ENCODE assay signal across 2 cellular contexts in genomic region chr14:89411976-89412375, GRCh38.
TF ChIP-seq lines count a peak whose summit lies in the region.

No MANE protein-coding gene starts in this region.

TF ChIP-seq in GM23338, 12 proteins besides CTCF, POLR2A, EP300 and RAD21 (continued from another document):
- no peak for TF ChIP-seq EZH2 (IDR thresholded peaks at IDR 0.05; ENCODE audit: low read depth, unreplicated experiment)
- TF ChIP-seq ZNF462 (CRISPR knock-in tag; IDR thresholded peaks at IDR 0.05) = no peak

TF ChIP-seq in WTC11, 78 proteins besides CTCF, POLR2A, EP300 and RAD21 (continued from another document):
- TF ChIP-seq STAT6 (CRISPR knock-in tag; conservative IDR thresholded peaks at IDR 0.05; ENCODE audit: low read depth) (no peak), MYBL2 (CRISPR knock-in tag; IDR thresholded peaks at IDR 0.05) (no peak), RELA (CRISPR knock-in tag; IDR thresholded peaks at IDR 0.05; ENCODE audit: borderline replicate concordance) (no peak), FOXK1 (CRISPR knock-in tag; IDR thresholded peaks at IDR 0.05) (no peak), CREM (CRISPR knock-in tag; IDR thresholded peaks at IDR 0.05) (no peak), FOXJ3 (CRISPR knock-in tag; IDR thresholded peaks at IDR 0.05; ENCODE audit: borderline replicate concordance) (no peak), PRRX2 (CRISPR knock-in tag; IDR thresholded peaks at IDR 0.05) (no peak), NR3C1 (CRISPR knock-in tag; conservative IDR thresholded peaks at IDR 0.05; ENCODE audit: low read depth) (no peak), ARID4B (CRISPR knock-in tag; IDR thresholded peaks at IDR 0.05; ENCODE audit: borderline replicate concordance) (no peak)
- TF ChIP-seq, protein P1, sequence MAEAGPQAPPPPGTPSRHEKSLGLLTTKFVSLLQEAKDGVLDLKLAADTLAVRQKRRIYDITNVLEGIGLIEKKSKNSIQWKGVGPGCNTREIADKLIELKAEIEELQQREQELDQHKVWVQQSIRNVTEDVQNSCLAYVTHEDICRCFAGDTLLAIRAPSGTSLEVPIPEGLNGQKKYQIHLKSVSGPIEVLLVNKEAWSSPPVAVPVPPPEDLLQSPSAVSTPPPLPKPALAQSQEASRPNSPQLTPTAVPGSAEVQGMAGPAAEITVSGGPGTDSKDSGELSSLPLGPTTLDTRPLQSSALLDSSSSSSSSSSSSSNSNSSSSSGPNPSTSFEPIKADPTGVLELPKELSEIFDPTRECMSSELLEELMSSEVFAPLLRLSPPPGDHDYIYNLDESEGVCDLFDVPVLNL (CRISPR knock-in tag; IDR thresholded peaks at IDR 0.05; ENCODE audit: borderline replicate concordance, low read depth) = no peak
- TF ChIP-seq, protein P2, sequence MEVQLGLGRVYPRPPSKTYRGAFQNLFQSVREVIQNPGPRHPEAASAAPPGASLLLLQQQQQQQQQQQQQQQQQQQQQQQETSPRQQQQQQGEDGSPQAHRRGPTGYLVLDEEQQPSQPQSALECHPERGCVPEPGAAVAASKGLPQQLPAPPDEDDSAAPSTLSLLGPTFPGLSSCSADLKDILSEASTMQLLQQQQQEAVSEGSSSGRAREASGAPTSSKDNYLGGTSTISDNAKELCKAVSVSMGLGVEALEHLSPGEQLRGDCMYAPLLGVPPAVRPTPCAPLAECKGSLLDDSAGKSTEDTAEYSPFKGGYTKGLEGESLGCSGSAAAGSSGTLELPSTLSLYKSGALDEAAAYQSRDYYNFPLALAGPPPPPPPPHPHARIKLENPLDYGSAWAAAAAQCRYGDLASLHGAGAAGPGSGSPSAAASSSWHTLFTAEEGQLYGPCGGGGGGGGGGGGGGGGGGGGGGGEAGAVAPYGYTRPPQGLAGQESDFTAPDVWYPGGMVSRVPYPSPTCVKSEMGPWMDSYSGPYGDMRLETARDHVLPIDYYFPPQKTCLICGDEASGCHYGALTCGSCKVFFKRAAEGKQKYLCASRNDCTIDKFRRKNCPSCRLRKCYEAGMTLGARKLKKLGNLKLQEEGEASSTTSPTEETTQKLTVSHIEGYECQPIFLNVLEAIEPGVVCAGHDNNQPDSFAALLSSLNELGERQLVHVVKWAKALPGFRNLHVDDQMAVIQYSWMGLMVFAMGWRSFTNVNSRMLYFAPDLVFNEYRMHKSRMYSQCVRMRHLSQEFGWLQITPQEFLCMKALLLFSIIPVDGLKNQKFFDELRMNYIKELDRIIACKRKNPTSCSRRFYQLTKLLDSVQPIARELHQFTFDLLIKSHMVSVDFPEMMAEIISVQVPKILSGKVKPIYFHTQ (CRISPR knock-in tag; IDR thresholded peaks at IDR 0.05) = no peak
- TF ChIP-seq, protein P3, sequence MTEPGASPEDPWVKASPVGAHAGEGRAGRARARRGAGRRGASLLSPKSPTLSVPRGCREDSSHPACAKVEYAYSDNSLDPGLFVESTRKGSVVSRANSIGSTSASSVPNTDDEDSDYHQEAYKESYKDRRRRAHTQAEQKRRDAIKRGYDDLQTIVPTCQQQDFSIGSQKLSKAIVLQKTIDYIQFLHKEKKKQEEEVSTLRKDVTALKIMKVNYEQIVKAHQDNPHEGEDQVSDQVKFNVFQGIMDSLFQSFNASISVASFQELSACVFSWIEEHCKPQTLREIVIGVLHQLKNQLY (CRISPR knock-in tag; IDR thresholded peaks at IDR 0.05) = no peak
- TF ChIP-seq, protein P4, sequence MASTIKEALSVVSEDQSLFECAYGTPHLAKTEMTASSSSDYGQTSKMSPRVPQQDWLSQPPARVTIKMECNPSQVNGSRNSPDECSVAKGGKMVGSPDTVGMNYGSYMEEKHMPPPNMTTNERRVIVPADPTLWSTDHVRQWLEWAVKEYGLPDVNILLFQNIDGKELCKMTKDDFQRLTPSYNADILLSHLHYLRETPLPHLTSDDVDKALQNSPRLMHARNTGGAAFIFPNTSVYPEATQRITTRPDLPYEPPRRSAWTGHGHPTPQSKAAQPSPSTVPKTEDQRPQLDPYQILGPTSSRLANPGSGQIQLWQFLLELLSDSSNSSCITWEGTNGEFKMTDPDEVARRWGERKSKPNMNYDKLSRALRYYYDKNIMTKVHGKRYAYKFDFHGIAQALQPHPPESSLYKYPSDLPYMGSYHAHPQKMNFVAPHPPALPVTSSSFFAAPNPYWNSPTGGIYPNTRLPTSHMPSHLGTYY (CRISPR knock-in tag; IDR thresholded peaks at IDR 0.05) = no peak
